11 cellular contexts compared by ENCODE assay signal in genomic region chr2:102258386-102259074, GRCh38. TPM values are rescaled to one million over a fixed set of nuclear protein-coding genes. Genes with fewer than 3 reads are reported as not detected.
DNase-seq lines count a peak whose midpoint lies in the region; ATAC-seq and TF ChIP-seq lines count a peak whose summit lies in the region.
"Had no signal": no experiment of that assay in that cellular context is flagged by ENCODE, and none has a peak within 500 bp of the region (broad histone marks: within the 10 kb centered on the region; RNA-seq: fewer than 3 reads in every experiment).

No MANE protein-coding gene starts in this region.

- CTCF ChIA-PET in MCF 10A (lab: Yijun Ruan, JAX), result interaction anchor here (0.7 to 1.3 kb wide), 4 partner anchors 10 to 238 kb away, joined by 3 to 5 read pairs (median 4); no protein-coding TSS in a partner anchor

- H3K36me3 ChIP-seq in breast epithelium (no peaks in the 10 kb centered on the region), fibroblast of lung (ENCODE audit: control insufficient read depth, insufficient read depth, low read length) (no peaks in the 10 kb centered on the region), upper lobe of left lung (no peaks in the 10 kb centered on the region)
- H3K36me3 ChIP-seq: SJCRH30 had no signal

- no peaks in the 10 kb centered on the region for H3K9me3 Mint-ChIP-seq in MCF 10A (ENCODE audit: unreplicated experiment)
- peaks cover 22% of the 10 kb centered on the region for H3K9me3 Mint-ChIP-seq in T-helper 2 cell treated with Interferon-gamma antibody and Interleukin-4, amounts not matched to agents 5 μg/mL and 100 μg/mL, for 36 hours
- H3K9me3 Mint-ChIP-seq: dendritic cell treated with granulocyte-macrophage colony-stimulating factor and Interleukin-4, amounts not matched to agents 40 ng/mL and 50 ng/mL, for 4 days had no signal

- no peaks in the 10 kb centered on the region for H3K9me3 ChIP-seq in breast epithelium
- no peaks in the 10 kb centered on the region for H3K9me3 ChIP-seq in fibroblast of lung (ENCODE audit: control insufficient read depth, insufficient read depth, low read depth, low read length)
- no peaks in the 10 kb centered on the region for H3K9me3 ChIP-seq in upper lobe of left lung
- H3K9me3 ChIP-seq: SJCRH30 had no signal

- H3K36me3 Mint-ChIP-seq in MCF 10A (ENCODE audit: insufficient read depth, unreplicated experiment), result no peaks in the 10 kb centered on the region
- peaks cover 10% of the 10 kb centered on the region for H3K36me3 Mint-ChIP-seq in T-helper 2 cell treated with Interferon-gamma antibody and Interleukin-4, amounts not matched to agents 5 μg/mL and 100 μg/mL, for 36 hours (ENCODE audit: low read depth)

- no peak overlapping the region for H2AFZ ChIP-seq in fibroblast of lung (ENCODE audit: low read length)
- H2AFZ ChIP-seq: parathyroid adenoma had no signal

- no peak for TF ChIP-seq EP300 in upper lobe of left lung (IDR thresholded peaks at IDR 0.05)

- H3K27me3 ChIP-seq in breast epithelium, result no peaks in the 10 kb centered on the region
- H3K27me3 ChIP-seq in fibroblast of lung (ENCODE audit: control insufficient read depth, insufficient read depth, low read length), result peaks cover 6% of the 10 kb centered on the region
- H3K27me3 ChIP-seq in upper lobe of left lung, result no peaks in the 10 kb centered on the region
- H3K27me3 ChIP-seq: SJCRH30 had no signal

- POLR2A ChIA-PET in MCF 10A (lab: Yijun Ruan, JAX), result interaction anchor here (0.9 kb wide), 1 partner anchor 233 kb away, joined by 4 read pairs; no protein-coding TSS in a partner anchor

- H3K4me3 Mint-ChIP-seq in MCF 10A (ENCODE audit: unreplicated experiment), result no peak overlapping the region
- H3K4me3 Mint-ChIP-seq in T-helper 2 cell treated with Interferon-gamma antibody and Interleukin-4, amounts not matched to agents 5 μg/mL and 100 μg/mL, for 36 hours, result peak overlapping the region; percentile 73
- H3K4me3 Mint-ChIP-seq: dendritic cell treated with granulocyte-macrophage colony-stimulating factor and Interleukin-4, amounts not matched to agents 40 ng/mL and 50 ng/mL, for 4 days had no signal

- TF ChIP-seq CTCF in MCF 10A (IDR thresholded peaks at IDR 0.05; ENCODE audit: unreplicated experiment) (no peak), breast epithelium (IDR thresholded peaks at IDR 0.05) (no peak), fibroblast of lung (conservative IDR thresholded peaks at IDR 0.05 in 1 of 2, IDR thresholded peaks at IDR 0.05 in 1 of 2; ENCODE audit: low read depth in 1 of 2, low read length in 2 of 2) (no peak), upper lobe of left lung (IDR thresholded peaks at IDR 0.05) (no peak), GM13977 (IDR thresholded peaks at IDR 0.05; ENCODE audit: extremely low read depth, insufficient read depth, missing control alignments) (no peak)

- peak overlapping the region; percentile 99 for H3K27ac Mint-ChIP-seq in MCF 10A (ENCODE audit: low read depth, unreplicated experiment)
- peak overlapping the region; percentile 93 for H3K27ac Mint-ChIP-seq in T-helper 2 cell treated with Interferon-gamma antibody and Interleukin-4, amounts not matched to agents 5 μg/mL and 100 μg/mL, for 36 hours
- H3K27ac Mint-ChIP-seq: dendritic cell treated with granulocyte-macrophage colony-stimulating factor and Interleukin-4, amounts not matched to agents 40 ng/mL and 50 ng/mL, for 4 days had no signal

- ATAC-seq in upper lobe of left lung (ENCODE audit: low FRiP score in 2 of 2) (peak; percentile 57 to 85), GM21423 (IDR thresholded peaks at IDR 0.05; ENCODE audit: unreplicated experiment) (no peak)

- BruUV-seq in MCF 10A (replicated peaks; lab: Mats Ljungman, UMichigan), result no TSS peak

- no peaks in the 10 kb centered on the region for H3K79me2 ChIP-seq in fibroblast of lung (ENCODE audit: control insufficient read depth, insufficient read depth, low read length)
- H3K79me2 ChIP-seq: parathyroid adenoma had no signal

- no peak overlapping the region for H3K4me3 ChIP-seq in breast epithelium
- H3K4me3 ChIP-seq in fibroblast of lung (replicated peaks in 1 of 4; ENCODE audit: control extremely low read depth in 1 of 4, insufficient read depth in 1 of 4, low read depth in 3 of 4, low read length in 4 of 4), result no peak overlapping the region
- H3K4me3 ChIP-seq in upper lobe of left lung, result no peak overlapping the region
- H3K4me3 ChIP-seq: SJCRH30 had no signal

- intact Hi-C loops in MCF 10A (cut with micrococcal nuclease), result loop anchor here (1.0 to 5.0 kb wide), 2 partner anchors 39 to 79 kb away; no protein-coding TSS in a partner anchor
- intact Hi-C loops in breast epithelium (cut with DNase I; ENCODE audit: low total_unique reads), result no loop called here

- DNase-seq in MCF 10A (ENCODE audit: unreplicated experiment) (peak; percentile 73), breast epithelium (ENCODE audit: low spot score in 2 of 2) (no peak), fibroblast of lung (ENCODE audit: low read depth in 2 of 2) (peak; percentile 97 to 98), upper lobe of left lung (peak in 1 of 2 donors; percentile 48), GM19238 (ENCODE audit: insufficient read length, low spot score) (no peak), GM13977 (ENCODE audit: low spot score) (no peak)
- peak; percentile 45 for DNase-seq in T-helper 2 cell treated with Interferon-gamma antibody and Interleukin-4, amounts not matched to agents 5 μg/mL and 100 μg/mL, for 36 hours (ENCODE audit: low spot score)

- H3K4me1 Mint-ChIP-seq in MCF 10A (ENCODE audit: insufficient read depth, unreplicated experiment), result peaks cover 13% of the 10 kb centered on the region
- peaks cover 42% of the 10 kb centered on the region for H3K4me1 Mint-ChIP-seq in T-helper 2 cell treated with Interferon-gamma antibody and Interleukin-4, amounts not matched to agents 5 μg/mL and 100 μg/mL, for 36 hours (ENCODE audit: low read depth)

- no peak overlapping the region for H3K4me2 ChIP-seq in fibroblast of lung (ENCODE audit: extremely low read depth, insufficient read depth, low read length)

- no peak overlapping the region for H3K9ac ChIP-seq in fibroblast of lung (ENCODE audit: insufficient read depth, low read length)
- H3K9ac ChIP-seq: parathyroid adenoma had no signal

- in situ Hi-C loops in GM13977 (cut with MboI; ENCODE audit: low pct_unique_long_range_greater_than_20kb, low sequenced_read_pairs, unreplicated experiment), result loop anchor here (10.0 kb wide), 1 partner anchor 176 kb away; no protein-coding TSS in a partner anchor

- TF ChIP-seq POLR2A in breast epithelium (IDR thresholded peaks at IDR 0.05) (no peak), upper lobe of left lung (IDR thresholded peaks at IDR 0.05) (peak in 1 of 4 donors; percentile 11)

- H3K4me1 ChIP-seq in breast epithelium (no peaks in the 10 kb centered on the region), fibroblast of lung (ENCODE audit: control insufficient read depth, extremely low read depth, insufficient read depth, low read length) (peaks cover 5% of the 10 kb centered on the region), upper lobe of left lung (peaks cover 6 to 16% (median 11%) of the 10 kb centered on the region in 4 donors)
- H3K4me1 ChIP-seq: parathyroid adenoma had no signal

- no peaks in the 10 kb centered on the region for H3K27me3 Mint-ChIP-seq in MCF 10A (ENCODE audit: insufficient read depth, unreplicated experiment)
- H3K27me3 Mint-ChIP-seq in T-helper 2 cell treated with Interferon-gamma antibody and Interleukin-4, amounts not matched to agents 5 μg/mL and 100 μg/mL, for 36 hours (ENCODE audit: low read depth), result no peaks in the 10 kb centered on the region

- no peak overlapping the region for H3K27ac ChIP-seq in breast epithelium
- no peak overlapping the region for H3K27ac ChIP-seq in fibroblast of lung (ENCODE audit: insufficient read depth, low read length)
- H3K27ac ChIP-seq in upper lobe of left lung, result peak overlapping the region; percentile 13 to 48 (median 32)
- H3K27ac ChIP-seq: parathyroid adenoma, SJCRH30 had no signal

- H4K20me1 ChIP-seq in fibroblast of lung (ENCODE audit: control insufficient read depth, extremely low read depth, insufficient read depth, low read length), result no peaks in the 10 kb centered on the region

- WGBS in upper lobe of left lung, 2 donors, result 84 to 86% methylated on average over 3 of the region's 3 CpGs

RNA-seq across cellular contexts. Expression of gene IL1RL1, which starts 52.8 kb away (rescaled TPM):
- total RNA-seq in MCF 10A (2022) (10.0 and 25.6 TPM in 2 replicates), breast epithelium (10 to 100 TPM in 2 of 3 donors, 1 to 10 TPM in 1; 6.3 to 27.8 (median 12.1) TPM), fibroblast of lung (0.50 and 4.6 TPM in 2 replicates), upper lobe of left lung (100 to 1,000 TPM in 1 of 6 donors, 10 to 100 TPM in 5; 26.2 to 203 (median 53.1) TPM)
- polyA plus RNA-seq in fibroblast of lung, result 0.02 and 0.14 TPM in 2 replicates
- not detected in 2 replicates for polyA plus RNA-seq in fibroblast of lung (2012)
- not detected in 2 replicates for polyA minus RNA-seq in fibroblast of lung (ENCODE audit: low replicate concordance)
- total RNA-seq: SJCRH30 had no signal

Comparison
In these comparisons a context has a peak if more than half of its experiments do, and no peak if none do; other contexts are left out.
1. DNase-seq: peak in MCF 10A (single experiment), T-helper 2 cell treated with Interferon-gamma antibody and Interleukin-4, amounts not matched to agents 5 μg/mL and 100 μg/mL, for 36 hours (single experiment) and fibroblast of lung (2 of 2); none in breast epithelium (0 of 2), GM19238 (single experiment) and GM13977 (single experiment).
2. H3K27ac ChIP-seq: peak in upper lobe of left lung (4 of 4); none in breast epithelium (0 of 2) and fibroblast of lung (single experiment).